2 cellular contexts compared by ENCODE assay signal in the genomic region with DNA sequence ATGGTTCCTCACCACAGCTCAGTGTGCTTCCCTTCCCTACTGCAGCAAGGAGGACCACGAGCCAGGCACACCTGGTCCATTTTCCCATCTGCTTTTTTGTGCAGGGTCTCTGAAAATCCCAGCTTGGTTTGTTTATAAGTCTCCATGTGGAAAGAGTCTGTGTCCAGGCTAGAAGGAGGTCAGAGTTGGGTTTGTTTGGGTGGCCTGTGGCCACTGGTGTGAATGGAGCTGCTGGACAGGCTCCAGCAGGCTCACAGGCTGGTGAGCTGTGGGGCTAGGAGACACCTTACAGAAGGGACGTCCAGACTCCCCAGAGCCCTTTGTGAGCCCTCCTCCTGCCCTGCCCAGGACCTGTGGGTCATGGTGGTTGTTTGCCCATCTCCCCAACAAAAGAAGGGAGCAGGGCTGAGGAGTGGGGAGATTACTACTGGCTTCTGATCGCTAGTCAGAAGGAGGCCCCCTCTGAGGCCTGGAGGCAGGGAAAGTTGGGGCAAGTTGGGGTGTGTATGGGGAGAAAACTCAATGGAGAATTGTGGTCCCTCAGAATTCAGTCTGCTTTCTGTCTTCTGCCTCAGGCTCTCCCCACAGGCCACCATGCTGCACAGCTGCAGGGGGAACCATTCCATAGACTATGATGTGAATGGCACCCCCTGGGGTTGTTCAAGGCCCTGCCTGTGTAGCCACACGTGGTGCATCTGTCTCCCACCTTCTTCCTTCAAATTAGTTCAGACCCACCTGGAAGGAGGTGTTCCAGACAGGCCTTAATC.
TF ChIP-seq lines count a peak whose summit lies in the region.

No MANE protein-coding gene starts in this region.

TF ChIP-seq in liver, 16 proteins besides CTCF, POLR2A, EP300 and RAD21:
- TF ChIP-seq, protein P1, sequence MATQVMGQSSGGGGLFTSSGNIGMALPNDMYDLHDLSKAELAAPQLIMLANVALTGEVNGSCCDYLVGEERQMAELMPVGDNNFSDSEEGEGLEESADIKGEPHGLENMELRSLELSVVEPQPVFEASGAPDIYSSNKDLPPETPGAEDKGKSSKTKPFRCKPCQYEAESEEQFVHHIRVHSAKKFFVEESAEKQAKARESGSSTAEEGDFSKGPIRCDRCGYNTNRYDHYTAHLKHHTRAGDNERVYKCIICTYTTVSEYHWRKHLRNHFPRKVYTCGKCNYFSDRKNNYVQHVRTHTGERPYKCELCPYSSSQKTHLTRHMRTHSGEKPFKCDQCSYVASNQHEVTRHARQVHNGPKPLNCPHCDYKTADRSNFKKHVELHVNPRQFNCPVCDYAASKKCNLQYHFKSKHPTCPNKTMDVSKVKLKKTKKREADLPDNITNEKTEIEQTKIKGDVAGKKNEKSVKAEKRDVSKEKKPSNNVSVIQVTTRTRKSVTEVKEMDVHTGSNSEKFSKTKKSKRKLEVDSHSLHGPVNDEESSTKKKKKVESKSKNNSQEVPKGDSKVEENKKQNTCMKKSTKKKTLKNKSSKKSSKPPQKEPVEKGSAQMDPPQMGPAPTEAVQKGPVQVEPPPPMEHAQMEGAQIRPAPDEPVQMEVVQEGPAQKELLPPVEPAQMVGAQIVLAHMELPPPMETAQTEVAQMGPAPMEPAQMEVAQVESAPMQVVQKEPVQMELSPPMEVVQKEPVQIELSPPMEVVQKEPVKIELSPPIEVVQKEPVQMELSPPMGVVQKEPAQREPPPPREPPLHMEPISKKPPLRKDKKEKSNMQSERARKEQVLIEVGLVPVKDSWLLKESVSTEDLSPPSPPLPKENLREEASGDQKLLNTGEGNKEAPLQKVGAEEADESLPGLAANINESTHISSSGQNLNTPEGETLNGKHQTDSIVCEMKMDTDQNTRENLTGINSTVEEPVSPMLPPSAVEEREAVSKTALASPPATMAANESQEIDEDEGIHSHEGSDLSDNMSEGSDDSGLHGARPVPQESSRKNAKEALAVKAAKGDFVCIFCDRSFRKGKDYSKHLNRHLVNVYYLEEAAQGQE (IDR thresholded peaks at IDR 0.05) = no peak
- TF ChIP-seq HNF4G (IDR thresholded peaks at IDR 0.05) = no peak
- TF ChIP-seq HNF4A (conservative IDR thresholded peaks at IDR 0.05) = peak in 1 of 2 donors; percentile 18
- TF ChIP-seq RXRA (IDR thresholded peaks at IDR 0.05) = peak; percentile 24 to 33
- no peak for TF ChIP-seq FOXA1 (IDR thresholded peaks at IDR 0.05)
- TF ChIP-seq EGR1 (IDR thresholded peaks at IDR 0.05; ENCODE audit: low read depth in 2 of 2) = no peak

TF ChIP-seq in HepG2, 621 proteins besides CTCF, POLR2A, EP300 and RAD21:
- no peak for TF ChIP-seq PAX8 (CRISPR knock-in tag; IDR thresholded peaks at IDR 0.05; ENCODE audit: borderline replicate concordance)
- no peak for TF ChIP-seq ATF7 (IDR thresholded peaks at IDR 0.05)
- no peak for TF ChIP-seq ATF7 (CRISPR knock-in tag; IDR thresholded peaks at IDR 0.05)
- no peak for TF ChIP-seq ZFP41 (CRISPR knock-in tag; IDR thresholded peaks at IDR 0.05; ENCODE audit: borderline replicate concordance)
- TF ChIP-seq, protein P2, sequence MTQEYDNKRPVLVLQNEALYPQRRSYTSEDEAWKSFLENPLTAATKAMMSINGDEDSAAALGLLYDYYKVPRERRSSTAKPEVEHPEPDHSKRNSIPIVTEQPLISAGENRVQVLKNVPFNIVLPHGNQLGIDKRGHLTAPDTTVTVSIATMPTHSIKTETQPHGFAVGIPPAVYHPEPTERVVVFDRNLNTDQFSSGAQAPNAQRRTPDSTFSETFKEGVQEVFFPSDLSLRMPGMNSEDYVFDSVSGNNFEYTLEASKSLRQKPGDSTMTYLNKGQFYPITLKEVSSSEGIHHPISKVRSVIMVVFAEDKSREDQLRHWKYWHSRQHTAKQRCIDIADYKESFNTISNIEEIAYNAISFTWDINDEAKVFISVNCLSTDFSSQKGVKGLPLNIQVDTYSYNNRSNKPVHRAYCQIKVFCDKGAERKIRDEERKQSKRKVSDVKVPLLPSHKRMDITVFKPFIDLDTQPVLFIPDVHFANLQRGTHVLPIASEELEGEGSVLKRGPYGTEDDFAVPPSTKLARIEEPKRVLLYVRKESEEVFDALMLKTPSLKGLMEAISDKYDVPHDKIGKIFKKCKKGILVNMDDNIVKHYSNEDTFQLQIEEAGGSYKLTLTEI (CRISPR knock-in tag; conservative IDR thresholded peaks at IDR 0.05) = no peak
- TF ChIP-seq TOPORS (CRISPR knock-in tag; IDR thresholded peaks at IDR 0.05) = no peak
- TF ChIP-seq ZNF547 (CRISPR knock-in tag; IDR thresholded peaks at IDR 0.05) = no peak
- TF ChIP-seq KMT2A (CRISPR knock-in tag; IDR thresholded peaks at IDR 0.05) = no peak
- TF ChIP-seq ZBTB8A (CRISPR knock-in tag; IDR thresholded peaks at IDR 0.05; ENCODE audit: borderline replicate concordance, low read depth) = no peak
- TF ChIP-seq ZNF563 (CRISPR knock-in tag; IDR thresholded peaks at IDR 0.05) = no peak
TF ChIP-seq in HepG2: peak in this region for 0.
